Comparison of ENCODE assay signal across 11 cellular contexts in the genomic region with DNA sequence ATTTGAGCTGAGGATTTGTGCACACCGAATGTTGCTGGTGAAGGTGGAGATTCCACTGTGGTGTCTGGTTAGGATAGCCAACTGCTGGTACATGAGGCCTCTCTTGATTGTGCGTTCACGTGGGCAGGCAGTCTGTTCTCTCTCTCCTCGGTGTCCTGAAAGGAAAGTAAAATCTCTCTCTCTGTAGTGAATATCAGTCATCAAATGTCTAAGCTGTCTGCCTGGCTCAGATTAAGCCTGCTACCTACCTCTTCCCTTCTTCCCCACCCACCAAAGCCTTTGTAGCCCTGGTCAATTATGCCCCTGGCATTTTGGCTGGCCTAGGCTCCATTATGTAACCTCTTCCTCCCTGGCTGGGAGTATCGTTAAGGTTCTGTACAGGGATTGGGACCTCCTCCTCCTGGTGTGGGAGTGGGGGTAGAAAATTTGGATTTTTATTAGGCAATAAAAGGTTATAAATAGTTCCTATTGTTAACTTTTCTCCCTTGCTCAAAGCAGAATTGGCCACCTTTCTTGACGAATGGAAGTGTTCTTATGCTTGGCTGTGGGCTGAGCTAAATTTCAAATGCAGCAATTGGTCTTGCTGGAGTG.
A peak's percentile ranks its signal among the peaks of the same experiment; 100 is the strongest.
DNase-seq lines count a peak whose midpoint lies in the region; ATAC-seq, FAIRE-seq and TF ChIP-seq lines count a peak whose summit lies in the region.
"Had no signal": no experiment of that assay in that cellular context is flagged by ENCODE, and none has a peak within 500 bp of the region (broad histone marks: within the 10 kb centered on the region; RNA-seq: fewer than 3 reads in every experiment).

No MANE protein-coding gene starts in this region.

- peak; percentile 69 for ATAC-seq in PC-3
- ATAC-seq in GM18867 (IDR thresholded peaks at IDR 0.05; ENCODE audit: unreplicated experiment): no peak

- CTCF ChIA-PET in PC-3 (lab: Charles Lee): no interaction called here

- no peak for FAIRE-seq in GM12891 (lab: Jason Lieb, UNC)
- FAIRE-seq: H54 had no signal

- H3K4me2 ChIP-seq in PC-3 (ENCODE audit: low read length): peak overlapping the region; percentile 14; the same call in 1 of the 2 replicates

- H3K9ac ChIP-seq in PC-3 (ENCODE audit: low read length): no peak overlapping the region

- intact Hi-C loops in PC-3 (cut with micrococcal nuclease): loop anchor here (2.0 kb wide), 1 partner anchor 19 kb away; no protein-coding TSS in a partner anchor

- no peak overlapping the region for H3K27ac Mint-ChIP-seq in activated naive CD8-positive, alpha-beta T cell treated with anti-CD3 and anti-CD28 coated beads for 36 hours

- H3K36me3 Mint-ChIP-seq in activated naive CD8-positive, alpha-beta T cell treated with anti-CD3 and anti-CD28 coated beads for 36 hours: no peaks in the 10 kb centered on the region

- TF ChIP-seq POLR2A in GM12891 (IDR thresholded peaks at IDR 0.05; ENCODE audit: low read depth, low read length): no peak

- no peaks in the 10 kb centered on the region for H3K9me3 ChIP-seq in PC-3 (ENCODE audit: low read length)
- no peaks in the 10 kb centered on the region for H3K9me3 ChIP-seq in esophagus (ENCODE audit: control insufficient read depth in 2 of 2, insufficient read depth in 1 of 2, low read depth in 1 of 2, low read length in 1 of 2)

- WGBS in esophagus, 2 donors: 40 to 49% methylated on average over 6 of the region's 6 CpGs

- DNase-seq in PC-3 (peak; percentile 31), myocyte (ENCODE audit: low read depth) (peak; percentile 80), GM12891 (ENCODE audit: insufficient read length, low spot score) (no peak)
- DNase-seq in stimulated activated CD4-positive, alpha-beta T cell treated with anti-CD3 and anti-CD28 coated beads, Interleukin-12 subunit alpha, Interleukin-12 subunit beta, amount 100 ng/mL, for 4 hours: no peak
- no peak for DNase-seq in activated naive CD8-positive, alpha-beta T cell treated with anti-CD3 and anti-CD28 coated beads for 36 hours
- DNase-seq: GF-D8, Karpas-422 had no signal

- peak overlapping the region; percentile 83 for H3K27ac ChIP-seq in 22Rv1
- H3K27ac ChIP-seq in PC-3 (ENCODE audit: low read length): no peak overlapping the region
- peak overlapping the region; percentile 73 to 92 for H3K27ac ChIP-seq in esophagus (ENCODE audit: low read depth in 2 of 2, low read length in 1 of 2)

- H3F3A ChIP-seq in PC-3 (ENCODE audit: low read length, unreplicated experiment): no peaks in the 10 kb centered on the region

- H3K79me2 ChIP-seq in PC-3 (ENCODE audit: low read length): no peaks in the 10 kb centered on the region

- H3K4me1 Mint-ChIP-seq in activated naive CD8-positive, alpha-beta T cell treated with anti-CD3 and anti-CD28 coated beads for 36 hours: peaks cover 2% of the 10 kb centered on the region

- peaks cover 13% of the 10 kb centered on the region for H3K4me1 ChIP-seq in PC-3 (ENCODE audit: insufficient read depth, low read length)
- H3K4me1 ChIP-seq in esophagus (ENCODE audit: control insufficient read depth in 2 of 2, insufficient read depth in 2 of 2, low read length in 1 of 2): peaks cover 0 to 11% of the 10 kb centered on the region in 2 donors

- H2AFZ ChIP-seq in PC-3 (ENCODE audit: low read length): no peak overlapping the region

- no peaks in the 10 kb centered on the region for H4K20me1 ChIP-seq in PC-3 (ENCODE audit: low read length)

- no peak for TF ChIP-seq CTCF in 22Rv1 (IDR thresholded peaks at IDR 0.05)
- no peak for TF ChIP-seq CTCF in PC-3 (conservative IDR thresholded peaks at IDR 0.05; ENCODE audit: low read depth, low read length)

- POLR2A ChIA-PET in PC-3 (lab: Charles Lee; ENCODE audit: unreplicated experiment): interaction anchor here (0.6 kb wide), 2 partner anchors 89 to 899 kb away, joined by 4 to 17 read pairs; no protein-coding TSS in a partner anchor

- no peaks in the 10 kb centered on the region for H3K36me3 ChIP-seq in PC-3 (ENCODE audit: low read depth, low read length)
- no peaks in the 10 kb centered on the region for H3K36me3 ChIP-seq in esophagus (ENCODE audit: control insufficient read depth in 2 of 2, insufficient read depth in 2 of 2, low read length in 1 of 2)

- H3K27me3 ChIP-seq in PC-3 (ENCODE audit: low read length) (no peaks in the 10 kb centered on the region), esophagus (ENCODE audit: control insufficient read depth in 1 of 2, insufficient read depth in 2 of 2, low read length in 2 of 2) (no peaks in the 10 kb centered on the region)

- H3K4me3 ChIP-seq in PC-3 (ENCODE audit: low read length) (no peak overlapping the region), esophagus (ENCODE audit: low read depth in 1 of 2, low read length in 2 of 2) (no peak overlapping the region)

- no peak overlapping the region for H3K4me3 Mint-ChIP-seq in activated naive CD8-positive, alpha-beta T cell treated with anti-CD3 and anti-CD28 coated beads for 36 hours

- H3K9me3 Mint-ChIP-seq in activated naive CD8-positive, alpha-beta T cell treated with anti-CD3 and anti-CD28 coated beads for 36 hours: no peaks in the 10 kb centered on the region

- H3K9me2 ChIP-seq in PC-3 (replicated peaks; ENCODE audit: low read length): no peaks in the 10 kb centered on the region

- BruUV-seq in PC-3 (replicated peaks; lab: Mats Ljungman, UMichigan): no TSS peak

- H3K27me3 Mint-ChIP-seq in activated naive CD8-positive, alpha-beta T cell treated with anti-CD3 and anti-CD28 coated beads for 36 hours: no peaks in the 10 kb centered on the region

TF ChIP-seq in GM12891, 5 proteins besides CTCF, POLR2A, EP300 and RAD21:
- TF ChIP-seq POLR2AphosphoS5 (IDR thresholded peaks at IDR 0.05; ENCODE audit: low read depth, low read length): no peak
- no peak for TF ChIP-seq POU2F2 (IDR thresholded peaks at IDR 0.05; ENCODE audit: low read depth, low read length)
- TF ChIP-seq PAX5 (IDR thresholded peaks at IDR 0.05; ENCODE audit: insufficient read depth, low read length, severe bottlenecking): no peak
- TF ChIP-seq TAF1 (IDR thresholded peaks at IDR 0.05; ENCODE audit: low read depth, low read length): no peak
- no peak for TF ChIP-seq SPI1 (IDR thresholded peaks at IDR 0.05; ENCODE audit: low read depth, low read length)

Comparison
In these comparisons a context has a peak if more than half of its experiments do, and no peak if none do; other contexts are left out.
1. DNase-seq: peak in PC-3 (single experiment) and myocyte (single experiment); none in stimulated activated CD4-positive, alpha-beta T cell treated with anti-CD3 and anti-CD28 coated beads, Interleukin-12 subunit alpha, Interleukin-12 subunit beta, amount 100 ng/mL, for 4 hours (single experiment), activated naive CD8-positive, alpha-beta T cell treated with anti-CD3 and anti-CD28 coated beads for 36 hours (single experiment) and GM12891 (single experiment).